ENCODE assay signal across 1 cellular context in the genomic region with DNA sequence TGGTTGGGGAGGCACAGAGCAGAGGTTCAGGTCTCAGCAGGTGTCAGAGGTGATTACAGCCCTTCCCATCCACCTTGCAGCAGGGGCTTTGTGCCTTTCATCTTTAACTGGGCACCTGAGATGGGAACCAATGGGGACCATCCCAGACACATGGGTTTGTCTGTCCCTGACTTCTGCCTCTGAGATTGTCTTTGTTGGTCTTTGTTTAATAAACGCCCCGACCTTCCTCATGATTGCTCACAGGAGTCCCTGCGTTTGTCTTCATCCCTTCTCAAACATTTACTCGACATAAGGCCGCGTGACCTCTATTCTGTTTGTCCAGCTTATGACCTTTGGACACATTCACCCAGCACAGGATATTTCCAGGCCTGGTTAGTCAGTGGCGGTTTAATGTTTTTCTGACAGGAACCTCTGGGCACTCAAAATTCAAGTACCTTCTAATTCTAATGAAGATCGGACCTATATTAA.
TF ChIP-seq lines count a peak whose summit lies in the region.

No MANE protein-coding gene starts in this region.

TF ChIP-seq in HepG2, 621 proteins besides CTCF, POLR2A, EP300 and RAD21 (continued from another document and continues in another):
- TF ChIP-seq, protein P1, sequence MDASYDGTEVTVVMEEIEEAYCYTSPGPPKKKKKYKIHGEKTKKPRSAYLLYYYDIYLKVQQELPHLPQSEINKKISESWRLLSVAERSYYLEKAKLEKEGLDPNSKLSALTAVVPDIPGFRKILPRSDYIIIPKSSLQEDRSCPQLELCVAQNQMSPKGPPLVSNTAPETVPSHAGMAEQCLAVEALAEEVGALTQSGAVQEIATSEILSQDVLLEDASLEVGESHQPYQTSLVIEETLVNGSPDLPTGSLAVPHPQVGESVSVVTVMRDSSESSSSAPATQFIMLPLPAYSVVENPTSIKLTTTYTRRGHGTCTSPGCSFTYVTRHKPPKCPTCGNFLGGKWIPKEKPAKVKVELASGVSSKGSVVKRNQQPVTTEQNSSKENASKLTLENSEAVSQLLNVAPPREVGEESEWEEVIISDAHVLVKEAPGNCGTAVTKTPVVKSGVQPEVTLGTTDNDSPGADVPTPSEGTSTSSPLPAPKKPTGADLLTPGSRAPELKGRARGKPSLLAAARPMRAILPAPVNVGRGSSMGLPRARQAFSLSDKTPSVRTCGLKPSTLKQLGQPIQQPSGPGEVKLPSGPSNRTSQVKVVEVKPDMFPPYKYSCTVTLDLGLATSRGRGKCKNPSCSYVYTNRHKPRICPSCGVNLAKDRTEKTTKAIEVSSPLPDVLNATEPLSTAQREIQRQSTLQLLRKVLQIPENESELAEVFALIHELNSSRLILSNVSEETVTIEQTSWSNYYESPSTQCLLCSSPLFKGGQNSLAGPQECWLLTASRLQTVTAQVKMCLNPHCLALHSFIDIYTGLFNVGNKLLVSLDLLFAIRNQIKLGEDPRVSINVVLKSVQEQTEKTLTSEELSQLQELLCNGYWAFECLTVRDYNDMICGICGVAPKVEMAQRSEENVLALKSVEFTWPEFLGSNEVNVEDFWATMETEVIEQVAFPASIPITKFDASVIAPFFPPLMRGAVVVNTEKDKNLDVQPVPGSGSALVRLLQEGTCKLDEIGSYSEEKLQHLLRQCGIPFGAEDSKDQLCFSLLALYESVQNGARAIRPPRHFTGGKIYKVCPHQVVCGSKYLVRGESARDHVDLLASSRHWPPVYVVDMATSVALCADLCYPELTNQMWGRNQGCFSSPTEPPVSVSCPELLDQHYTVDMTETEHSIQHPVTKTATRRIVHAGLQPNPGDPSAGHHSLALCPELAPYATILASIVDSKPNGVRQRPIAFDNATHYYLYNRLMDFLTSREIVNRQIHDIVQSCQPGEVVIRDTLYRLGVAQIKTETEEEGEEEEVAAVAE (CRISPR knock-in tag; IDR thresholded peaks at IDR 0.05; ENCODE audit: borderline replicate concordance) = no peak
- TF ChIP-seq NFE2L1 (CRISPR knock-in tag; IDR thresholded peaks at IDR 0.05; ENCODE audit: borderline replicate concordance) = no peak
- no peak for TF ChIP-seq CENPX (CRISPR knock-in tag; IDR thresholded peaks at IDR 0.05)
- TF ChIP-seq SNRNP70 (IDR thresholded peaks at IDR 0.05; ENCODE audit: low read depth, low read length) = no peak
- TF ChIP-seq ZNF543 (CRISPR knock-in tag; IDR thresholded peaks at IDR 0.05) = no peak
- no peak for TF ChIP-seq KAT7 (CRISPR knock-in tag; IDR thresholded peaks at IDR 0.05; ENCODE audit: borderline replicate concordance)
- TF ChIP-seq RAD51 (IDR thresholded peaks at IDR 0.05; ENCODE audit: borderline replicate concordance) = no peak
- no peak; the same call in 1 of the 2 replicates for TF ChIP-seq CHD4 (IDR thresholded peaks at IDR 0.05; ENCODE audit: borderline replicate concordance, low read length)
- no peak for TF ChIP-seq FOXP1 (IDR thresholded peaks at IDR 0.05)
- TF ChIP-seq FOXP1 (CRISPR knock-in tag; IDR thresholded peaks at IDR 0.05) = peak; percentile 66; the same call in 1 of the 2 replicates
- 0 out of 2 replicates have a peak, but pooled peaks have one; percentile 46 for TF ChIP-seq KDM3A (CRISPR knock-in tag; IDR thresholded peaks at IDR 0.05; ENCODE audit: low read depth)
- no peak for TF ChIP-seq MAF1 (CRISPR knock-in tag; IDR thresholded peaks at IDR 0.05; ENCODE audit: borderline replicate concordance)
- 0 out of 2 replicates have a peak, but pooled peaks have one; percentile 36 for TF ChIP-seq KLF9 (CRISPR knock-in tag; IDR thresholded peaks at IDR 0.05; ENCODE audit: low read depth)
- TF ChIP-seq CBFB (CRISPR knock-in tag; IDR thresholded peaks at IDR 0.05) = no peak
- TF ChIP-seq STAT5B (CRISPR knock-in tag; IDR thresholded peaks at IDR 0.05) = no peak
- TF ChIP-seq SMAD9 (CRISPR knock-in tag; IDR thresholded peaks at IDR 0.05) = no peak
- no peak for TF ChIP-seq ZNF256 (CRISPR knock-in tag; conservative IDR thresholded peaks at IDR 0.05)
- TF ChIP-seq ZFP41 (CRISPR knock-in tag; IDR thresholded peaks at IDR 0.05; ENCODE audit: borderline replicate concordance) = no peak
- peak; percentile 74 for TF ChIP-seq IRF2 (CRISPR knock-in tag; IDR thresholded peaks at IDR 0.05)
- peak; percentile 84; the same call in 1 of the 2 replicates for TF ChIP-seq NCOR1 (IDR thresholded peaks at IDR 0.05; ENCODE audit: borderline replicate concordance, low read length)
- TF ChIP-seq ONECUT2 (CRISPR knock-in tag; IDR thresholded peaks at IDR 0.05) = no peak; the same call in 1 of the 2 replicates
- no peak for TF ChIP-seq ZNF660 (CRISPR knock-in tag; IDR thresholded peaks at IDR 0.05; ENCODE audit: borderline replicate concordance, low read depth)
- no peak for TF ChIP-seq TMF1 (CRISPR knock-in tag; IDR thresholded peaks at IDR 0.05; ENCODE audit: low read depth)
- no peak for TF ChIP-seq CENPT (CRISPR knock-in tag; IDR thresholded peaks at IDR 0.05; ENCODE audit: low read depth)
- TF ChIP-seq, protein P2, sequence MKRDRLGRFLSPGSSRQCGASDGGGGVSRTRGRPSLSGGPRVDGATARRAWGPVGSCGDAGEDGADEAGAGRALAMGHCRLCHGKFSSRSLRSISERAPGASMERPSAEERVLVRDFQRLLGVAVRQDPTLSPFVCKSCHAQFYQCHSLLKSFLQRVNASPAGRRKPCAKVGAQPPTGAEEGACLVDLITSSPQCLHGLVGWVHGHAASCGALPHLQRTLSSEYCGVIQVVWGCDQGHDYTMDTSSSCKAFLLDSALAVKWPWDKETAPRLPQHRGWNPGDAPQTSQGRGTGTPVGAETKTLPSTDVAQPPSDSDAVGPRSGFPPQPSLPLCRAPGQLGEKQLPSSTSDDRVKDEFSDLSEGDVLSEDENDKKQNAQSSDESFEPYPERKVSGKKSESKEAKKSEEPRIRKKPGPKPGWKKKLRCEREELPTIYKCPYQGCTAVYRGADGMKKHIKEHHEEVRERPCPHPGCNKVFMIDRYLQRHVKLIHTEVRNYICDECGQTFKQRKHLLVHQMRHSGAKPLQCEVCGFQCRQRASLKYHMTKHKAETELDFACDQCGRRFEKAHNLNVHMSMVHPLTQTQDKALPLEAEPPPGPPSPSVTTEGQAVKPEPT (CRISPR knock-in tag; IDR thresholded peaks at IDR 0.05; ENCODE audit: low read depth) = no peak
- TF ChIP-seq CHCHD3 (CRISPR knock-in tag; IDR thresholded peaks at IDR 0.05) = no peak
- TF ChIP-seq ZNF432 (CRISPR knock-in tag; IDR thresholded peaks at IDR 0.05; ENCODE audit: borderline replicate concordance) = no peak
- no peak for TF ChIP-seq ZNF343 (CRISPR knock-in tag; IDR thresholded peaks at IDR 0.05)
- TF ChIP-seq CREM (IDR thresholded peaks at IDR 0.05) = peak; percentile 83
- no peak for TF ChIP-seq CREM (CRISPR knock-in tag; IDR thresholded peaks at IDR 0.05)
- TF ChIP-seq, protein P3, sequence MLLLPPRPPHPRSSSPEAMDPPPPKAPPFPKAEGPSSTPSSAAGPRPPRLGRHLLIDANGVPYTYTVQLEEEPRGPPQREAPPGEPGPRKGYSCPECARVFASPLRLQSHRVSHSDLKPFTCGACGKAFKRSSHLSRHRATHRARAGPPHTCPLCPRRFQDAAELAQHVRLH (CRISPR knock-in tag; IDR thresholded peaks at IDR 0.05; ENCODE audit: borderline replicate concordance, low read depth) = no peak
- TF ChIP-seq ZNF484 (CRISPR knock-in tag; IDR thresholded peaks at IDR 0.05; ENCODE audit: borderline replicate concordance, low read depth) = no peak
- TF ChIP-seq XRCC5 (optimal IDR thresholded peaks at IDR 0.05; ENCODE audit: low read length) = no peak
- TF ChIP-seq ZNF333 (CRISPR knock-in tag; IDR thresholded peaks at IDR 0.05; ENCODE audit: borderline replicate concordance) = no peak
- TF ChIP-seq ZNF790 (CRISPR knock-in tag; IDR thresholded peaks at IDR 0.05; ENCODE audit: borderline replicate concordance) = no peak
- TF ChIP-seq ZNF263 (CRISPR knock-in tag; IDR thresholded peaks at IDR 0.05) = peak; percentile 77
- TF ChIP-seq ZNF30 (CRISPR knock-in tag; IDR thresholded peaks at IDR 0.05) = no peak
- no peak for TF ChIP-seq KLF12 (CRISPR knock-in tag; IDR thresholded peaks at IDR 0.05; ENCODE audit: borderline replicate concordance)
- no peak for TF ChIP-seq MTA3 (CRISPR knock-in tag; IDR thresholded peaks at IDR 0.05)
- TF ChIP-seq, protein P4, sequence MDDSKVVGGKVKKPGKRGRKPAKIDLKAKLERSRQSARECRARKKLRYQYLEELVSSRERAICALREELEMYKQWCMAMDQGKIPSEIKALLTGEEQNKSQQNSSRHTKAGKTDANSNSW (CRISPR knock-in tag; IDR thresholded peaks at IDR 0.05; ENCODE audit: borderline replicate concordance) = no peak
- TF ChIP-seq ATF7-NPFF (CRISPR knock-in tag; IDR thresholded peaks at IDR 0.05; ENCODE audit: low read depth) = no peak
- no peak for TF ChIP-seq RNF2 (conservative IDR thresholded peaks at IDR 0.05; ENCODE audit: low read depth)
- TF ChIP-seq, protein P5, sequence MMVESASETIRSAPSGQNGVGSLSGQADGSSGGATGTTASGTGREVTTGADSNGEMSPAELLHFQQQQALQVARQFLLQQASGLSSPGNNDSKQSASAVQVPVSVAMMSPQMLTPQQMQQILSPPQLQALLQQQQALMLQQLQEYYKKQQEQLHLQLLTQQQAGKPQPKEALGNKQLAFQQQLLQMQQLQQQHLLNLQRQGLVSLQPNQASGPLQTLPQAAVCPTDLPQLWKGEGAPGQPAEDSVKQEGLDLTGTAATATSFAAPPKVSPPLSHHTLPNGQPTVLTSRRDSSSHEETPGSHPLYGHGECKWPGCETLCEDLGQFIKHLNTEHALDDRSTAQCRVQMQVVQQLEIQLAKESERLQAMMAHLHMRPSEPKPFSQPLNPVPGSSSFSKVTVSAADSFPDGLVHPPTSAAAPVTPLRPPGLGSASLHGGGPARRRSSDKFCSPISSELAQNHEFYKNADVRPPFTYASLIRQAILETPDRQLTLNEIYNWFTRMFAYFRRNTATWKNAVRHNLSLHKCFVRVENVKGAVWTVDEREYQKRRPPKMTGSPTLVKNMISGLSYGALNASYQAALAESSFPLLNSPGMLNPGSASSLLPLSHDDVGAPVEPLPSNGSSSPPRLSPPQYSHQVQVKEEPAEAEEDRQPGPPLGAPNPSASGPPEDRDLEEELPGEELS (CRISPR knock-in tag; IDR thresholded peaks at IDR 0.05) = peak; percentile 85
- TF ChIP-seq, protein P6, sequence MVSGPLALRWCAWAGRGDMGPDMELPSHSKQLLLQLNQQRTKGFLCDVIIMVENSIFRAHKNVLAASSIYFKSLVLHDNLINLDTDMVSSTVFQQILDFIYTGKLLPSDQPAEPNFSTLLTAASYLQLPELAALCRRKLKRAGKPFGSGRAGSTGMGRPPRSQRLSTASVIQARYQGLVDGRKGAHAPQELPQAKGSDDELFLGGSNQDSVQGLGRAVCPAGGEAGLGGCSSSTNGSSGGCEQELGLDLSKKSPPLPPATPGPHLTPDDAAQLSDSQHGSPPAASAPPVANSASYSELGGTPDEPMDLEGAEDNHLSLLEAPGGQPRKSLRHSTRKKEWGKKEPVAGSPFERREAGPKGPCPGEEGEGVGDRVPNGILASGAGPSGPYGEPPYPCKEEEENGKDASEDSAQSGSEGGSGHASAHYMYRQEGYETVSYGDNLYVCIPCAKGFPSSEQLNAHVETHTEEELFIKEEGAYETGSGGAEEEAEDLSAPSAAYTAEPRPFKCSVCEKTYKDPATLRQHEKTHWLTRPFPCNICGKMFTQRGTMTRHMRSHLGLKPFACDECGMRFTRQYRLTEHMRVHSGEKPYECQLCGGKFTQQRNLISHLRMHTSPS (CRISPR knock-in tag; IDR thresholded peaks at IDR 0.05; ENCODE audit: low read depth) = no peak
- TF ChIP-seq SOX5 (CRISPR knock-in tag; IDR thresholded peaks at IDR 0.05; ENCODE audit: borderline replicate concordance) = peak; percentile 99
- peak; percentile 92 for TF ChIP-seq HMG20A (CRISPR knock-in tag; IDR thresholded peaks at IDR 0.05; ENCODE audit: borderline replicate concordance)
- no peak for TF ChIP-seq KLF6 (CRISPR knock-in tag; IDR thresholded peaks at IDR 0.05)
- TF ChIP-seq HDAC2 (CRISPR knock-in tag; IDR thresholded peaks at IDR 0.05) = peak; percentile 81; the same call in 1 of the 2 replicates
- no peak for TF ChIP-seq KLF13 (CRISPR knock-in tag; IDR thresholded peaks at IDR 0.05)
- TF ChIP-seq ZNF878 (CRISPR knock-in tag; IDR thresholded peaks at IDR 0.05) = peak; percentile 55; the same call in 1 of the 2 replicates
- no peak for TF ChIP-seq ZNF549 (CRISPR knock-in tag; IDR thresholded peaks at IDR 0.05)
- TF ChIP-seq ZNF589 (CRISPR knock-in tag; conservative IDR thresholded peaks at IDR 0.05) = no peak
- TF ChIP-seq ATM (IDR thresholded peaks at IDR 0.05; ENCODE audit: borderline replicate concordance) = no peak
- no peak for TF ChIP-seq ZNF496 (CRISPR knock-in tag; IDR thresholded peaks at IDR 0.05; ENCODE audit: insufficient replicate concordance)
- TF ChIP-seq, protein P7, sequence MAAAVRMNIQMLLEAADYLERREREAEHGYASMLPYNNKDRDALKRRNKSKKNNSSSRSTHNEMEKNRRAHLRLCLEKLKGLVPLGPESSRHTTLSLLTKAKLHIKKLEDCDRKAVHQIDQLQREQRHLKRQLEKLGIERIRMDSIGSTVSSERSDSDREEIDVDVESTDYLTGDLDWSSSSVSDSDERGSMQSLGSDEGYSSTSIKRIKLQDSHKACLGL (CRISPR knock-in tag; IDR thresholded peaks at IDR 0.05) = no peak
- TF ChIP-seq, protein P8, sequence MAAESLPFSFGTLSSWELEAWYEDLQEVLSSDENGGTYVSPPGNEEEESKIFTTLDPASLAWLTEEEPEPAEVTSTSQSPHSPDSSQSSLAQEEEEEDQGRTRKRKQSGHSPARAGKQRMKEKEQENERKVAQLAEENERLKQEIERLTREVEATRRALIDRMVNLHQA (CRISPR knock-in tag; IDR thresholded peaks at IDR 0.05) = no peak
- peak; percentile 36 for TF ChIP-seq TEAD3 (CRISPR knock-in tag; optimal IDR thresholded peaks at IDR 0.05; ENCODE audit: borderline replicate concordance)
- no peak for TF ChIP-seq ARNT2 (CRISPR knock-in tag; IDR thresholded peaks at IDR 0.05; ENCODE audit: low read depth)
- TF ChIP-seq, protein P9, sequence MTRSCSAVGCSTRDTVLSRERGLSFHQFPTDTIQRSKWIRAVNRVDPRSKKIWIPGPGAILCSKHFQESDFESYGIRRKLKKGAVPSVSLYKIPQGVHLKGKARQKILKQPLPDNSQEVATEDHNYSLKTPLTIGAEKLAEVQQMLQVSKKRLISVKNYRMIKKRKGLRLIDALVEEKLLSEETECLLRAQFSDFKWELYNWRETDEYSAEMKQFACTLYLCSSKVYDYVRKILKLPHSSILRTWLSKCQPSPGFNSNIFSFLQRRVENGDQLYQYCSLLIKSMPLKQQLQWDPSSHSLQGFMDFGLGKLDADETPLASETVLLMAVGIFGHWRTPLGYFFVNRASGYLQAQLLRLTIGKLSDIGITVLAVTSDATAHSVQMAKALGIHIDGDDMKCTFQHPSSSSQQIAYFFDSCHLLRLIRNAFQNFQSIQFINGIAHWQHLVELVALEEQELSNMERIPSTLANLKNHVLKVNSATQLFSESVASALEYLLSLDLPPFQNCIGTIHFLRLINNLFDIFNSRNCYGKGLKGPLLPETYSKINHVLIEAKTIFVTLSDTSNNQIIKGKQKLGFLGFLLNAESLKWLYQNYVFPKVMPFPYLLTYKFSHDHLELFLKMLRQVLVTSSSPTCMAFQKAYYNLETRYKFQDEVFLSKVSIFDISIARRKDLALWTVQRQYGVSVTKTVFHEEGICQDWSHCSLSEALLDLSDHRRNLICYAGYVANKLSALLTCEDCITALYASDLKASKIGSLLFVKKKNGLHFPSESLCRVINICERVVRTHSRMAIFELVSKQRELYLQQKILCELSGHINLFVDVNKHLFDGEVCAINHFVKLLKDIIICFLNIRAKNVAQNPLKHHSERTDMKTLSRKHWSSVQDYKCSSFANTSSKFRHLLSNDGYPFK (CRISPR knock-in tag; IDR thresholded peaks at IDR 0.05; ENCODE audit: borderline replicate concordance) = no peak
- peak; percentile 74 for TF ChIP-seq HMG20B (CRISPR knock-in tag; conservative IDR thresholded peaks at IDR 0.05)
